In genomic region chr10:24518981-24519597, GRCh38 we compare ENCODE assay signal across 8 cellular contexts.
A peak's percentile ranks its signal among the peaks of the same experiment; 100 is the strongest.
DNase-seq lines count a peak whose midpoint lies in the region; ATAC-seq, FAIRE-seq and TF ChIP-seq lines count a peak whose summit lies in the region.

No MANE protein-coding gene starts in this region.

- TF ChIP-seq EP300 in K562 (IDR thresholded peaks at IDR 0.05; ENCODE audit: low read length) = no peak

- ATAC-seq in HG03442 (IDR thresholded peaks at IDR 0.05; ENCODE audit: unreplicated experiment) (peak; percentile 33), K562 (peak; percentile 89), GM19452 (IDR thresholded peaks at IDR 0.05; ENCODE audit: unreplicated experiment) (no peak)

- intact Hi-C loops in K562 (cut with micrococcal nuclease) = loop anchor here (2.0 to 5.0 kb wide), 2 partner anchors 38 to 1002 kb away; no protein-coding TSS in a partner anchor

- H3K27me3 ChIP-seq in K562 (ENCODE audit: control insufficient read depth in 2 of 2, insufficient read depth in 2 of 2, low read length in 2 of 2) (peaks cover 25 to 28% of the 10 kb centered on the region in 2 experiments; a peak in 4 of 5 replicates), small intestine (ENCODE audit: control insufficient read depth in 2 of 2, insufficient read depth in 2 of 2, low read length in 2 of 2) (no peaks in the 10 kb centered on the region)

- no peaks in the 10 kb centered on the region for H3K79me2 ChIP-seq in K562 (ENCODE audit: control insufficient read depth, insufficient read depth, low read length)

- no peak overlapping the region for H3K4me3 ChIP-seq in K562
- no peak overlapping the region for H3K4me3 ChIP-seq in small intestine (ENCODE audit: low read depth in 1 of 2, low read length in 2 of 2)

- TF ChIP-seq CTCF in RWPE1 (conservative IDR thresholded peaks at IDR 0.05; ENCODE audit: low read depth) (peak; percentile 75), K562 (IDR thresholded peaks at IDR 0.05 in 2 of 3, conservative IDR thresholded peaks at IDR 0.05 in 1 of 3; ENCODE audit: insufficient read depth in 2 of 3, low read depth in 1 of 3, low read length in 3 of 3) (peak; percentile 63 to 83 (median 79))

- H3K36me3 ChIP-seq in K562 (ENCODE audit: control insufficient read depth, insufficient read depth, low read length) = no peaks in the 10 kb centered on the region
- H3K36me3 ChIP-seq in small intestine (ENCODE audit: control insufficient read depth in 2 of 2, insufficient read depth in 2 of 2, low read length in 2 of 2) = peaks cover 0 to 8% of the 10 kb centered on the region in 2 donors

- TF ChIP-seq RAD21 in K562 (CRISPR knock-in tag; conservative IDR thresholded peaks at IDR 0.05 in 1 of 2, IDR thresholded peaks at IDR 0.05 in 1 of 2) = peak; percentile 51 to 76

- no peak overlapping the region for H3K4me2 ChIP-seq in K562 (ENCODE audit: insufficient read depth, low read length)

- H2AFZ ChIP-seq in K562 (ENCODE audit: low read depth, low read length) = no peak overlapping the region

- WGBS in K562 (ENCODE audit: insufficient coverage, low coverage, missing lambda C conversion rate) = under 1% methylated on average over 15 of the region's 15 CpGs
- 17 to 35% (median 29%) methylated on average over 15 of the region's 15 CpGs for WGBS in small intestine, 3 donors

- peak; percentile 86 for FAIRE-seq in K562 (lab: Jason Lieb, UNC)
- FAIRE-seq in small intestine (lab: Jason Lieb, UNC) = no peak

- TF ChIP-seq POLR2A in K562 (conservative IDR thresholded peaks at IDR 0.05) = no peak

- DNase-seq in DMS53 treated with DMSO at 0.1 percent for 48 hours (lab: John Stamatoyannopoulos, UW; ENCODE audit: unreplicated experiment) (peak; percentile 64), RWPE1 (ENCODE audit: low spot score) (peak; percentile 61), K562 (ENCODE audit: extremely low read depth in 1 of 4, low spot score in 3 of 4) (peak; percentile 56 to 77 (median 62)), hypothalamus (lab: John Stamatoyannopoulos, UW) (peak in 40 of 51 donors; percentile 5 to 73 (median 37)), small intestine (peak; percentile 54), GM19238 (ENCODE audit: insufficient read length, low spot score) (no peak)

- H3K27ac ChIP-seq in RWPE1 (no peak overlapping the region), K562 (ENCODE audit: extremely low read depth, low read depth, low read length) (no peak overlapping the region), small intestine (ENCODE audit: low read depth in 1 of 2, low read length in 1 of 2) (no peak overlapping the region)

- BruUV-seq in K562 (replicated peaks; lab: Mats Ljungman, UMichigan) = no TSS peak

- H3K4me1 ChIP-seq in K562 (replicated peaks in 1 of 2; ENCODE audit: control insufficient read depth in 2 of 2, insufficient read depth in 2 of 2, low read length in 2 of 2) = peaks cover 0 to 3% of the 10 kb centered on the region in 2 experiments; a peak in 1 of 5 replicates
- no peaks in the 10 kb centered on the region for H3K4me1 ChIP-seq in small intestine (ENCODE audit: control insufficient read depth in 2 of 2, insufficient read depth in 1 of 2, low read depth in 1 of 2, low read length in 1 of 2)

- POLR2A ChIA-PET in RWPE1 (lab: Yijun Ruan, JAX; ENCODE audit: low non-redundant PET) = no interaction called here
- POLR2A ChIA-PET in K562 (lab: Yijun Ruan, JAX) = no interaction called here

- no peak overlapping the region for H3K9ac ChIP-seq in K562 (ENCODE audit: insufficient read depth in 1 of 2, low read depth in 2 of 2, low read length in 2 of 2)

- no peaks in the 10 kb centered on the region for H3K9me1 ChIP-seq in K562 (ENCODE audit: control insufficient read depth, insufficient read depth, low read length)

- no peaks in the 10 kb centered on the region for H3K9me3 ChIP-seq in K562 (replicated peaks; ENCODE audit: control insufficient read depth, insufficient read depth, low read depth, low read length)
- no peaks in the 10 kb centered on the region for H3K9me3 ChIP-seq in small intestine (ENCODE audit: control insufficient read depth, low read depth)

- no peaks in the 10 kb centered on the region for H4K20me1 ChIP-seq in K562 (replicated peaks; ENCODE audit: control insufficient read depth, insufficient read depth, low read length)

- in situ Hi-C loops in K562 (cut with MboI) = loop anchor here (25.0 kb wide), 1 partner anchor 1357 kb away; no protein-coding TSS in a partner anchor

- CTCF ChIA-PET in RWPE1 (lab: Yijun Ruan, JAX) = interaction anchor here (0.6 to 2.0 kb wide), 10 partner anchors 9 to 1381 kb away, joined by 3 to 8 read pairs (median 3); no protein-coding TSS in a partner anchor
- CTCF ChIA-PET in K562 (lab: Yijun Ruan, JAX; ENCODE audit: low intra/inter-chr PET ratio) = interaction anchor here (0.6 kb wide), 1 partner anchor 34 kb away, joined by 3 read pairs; no protein-coding TSS in a partner anchor

TF ChIP-seq in K562, 482 proteins besides CTCF, POLR2A, EP300 and RAD21:
- TF ChIP-seq, protein P1, sequence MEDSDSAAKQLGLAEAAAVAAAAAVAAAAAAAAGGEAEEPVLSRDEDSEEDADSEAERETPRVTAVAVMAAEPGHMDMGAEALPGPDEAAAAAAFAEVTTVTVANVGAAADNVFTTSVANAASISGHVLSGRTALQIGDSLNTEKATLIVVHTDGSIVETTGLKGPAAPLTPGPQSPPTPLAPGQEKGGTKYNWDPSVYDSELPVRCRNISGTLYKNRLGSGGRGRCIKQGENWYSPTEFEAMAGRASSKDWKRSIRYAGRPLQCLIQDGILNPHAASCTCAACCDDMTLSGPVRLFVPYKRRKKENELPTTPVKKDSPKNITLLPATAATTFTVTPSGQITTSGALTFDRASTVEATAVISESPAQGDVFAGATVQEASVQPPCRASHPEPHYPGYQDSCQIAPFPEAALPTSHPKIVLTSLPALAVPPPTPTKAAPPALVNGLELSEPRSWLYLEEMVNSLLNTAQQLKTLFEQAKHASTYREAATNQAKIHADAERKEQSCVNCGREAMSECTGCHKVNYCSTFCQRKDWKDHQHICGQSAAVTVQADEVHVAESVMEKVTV (CRISPR knock-in tag; IDR thresholded peaks at IDR 0.05) = 0 out of 2 replicates have a peak, but pooled peaks have one; percentile 20
- TF ChIP-seq SMC3 (conservative IDR thresholded peaks at IDR 0.05; ENCODE audit: insufficient read depth, low read depth, low read length) (peak; percentile 51), ZMIZ1 (IDR thresholded peaks at IDR 0.05; ENCODE audit: low read depth in 2 of 2, low read length in 2 of 2) (peak in 1 of 2 experiments; percentile 25; a peak in 1 of 4 replicates), JUND (IDR thresholded peaks at IDR 0.05; ENCODE audit: borderline replicate concordance, low read depth, low read length) (0 out of 2 replicates have a peak, but pooled peaks have one; percentile 16), JUND (tag; IDR thresholded peaks at IDR 0.05; ENCODE audit: borderline replicate concordance, low read depth, low read length) (no peak), ZNF764 (CRISPR knock-in tag; IDR thresholded peaks at IDR 0.05; ENCODE audit: low read depth) (no peak), ZNF586 (CRISPR knock-in tag; conservative IDR thresholded peaks at IDR 0.05) (no peak), POLR2AphosphoS5 (IDR thresholded peaks at IDR 0.05; ENCODE audit: control insufficient read depth, insufficient read depth, low read depth, low read length) (no peak)
- TF ChIP-seq, protein P2, sequence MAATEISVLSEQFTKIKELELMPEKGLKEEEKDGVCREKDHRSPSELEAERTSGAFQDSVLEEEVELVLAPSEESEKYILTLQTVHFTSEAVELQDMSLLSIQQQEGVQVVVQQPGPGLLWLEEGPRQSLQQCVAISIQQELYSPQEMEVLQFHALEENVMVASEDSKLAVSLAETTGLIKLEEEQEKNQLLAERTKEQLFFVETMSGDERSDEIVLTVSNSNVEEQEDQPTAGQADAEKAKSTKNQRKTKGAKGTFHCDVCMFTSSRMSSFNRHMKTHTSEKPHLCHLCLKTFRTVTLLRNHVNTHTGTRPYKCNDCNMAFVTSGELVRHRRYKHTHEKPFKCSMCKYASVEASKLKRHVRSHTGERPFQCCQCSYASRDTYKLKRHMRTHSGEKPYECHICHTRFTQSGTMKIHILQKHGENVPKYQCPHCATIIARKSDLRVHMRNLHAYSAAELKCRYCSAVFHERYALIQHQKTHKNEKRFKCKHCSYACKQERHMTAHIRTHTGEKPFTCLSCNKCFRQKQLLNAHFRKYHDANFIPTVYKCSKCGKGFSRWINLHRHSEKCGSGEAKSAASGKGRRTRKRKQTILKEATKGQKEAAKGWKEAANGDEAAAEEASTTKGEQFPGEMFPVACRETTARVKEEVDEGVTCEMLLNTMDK (IDR thresholded peaks at IDR 0.05; ENCODE audit: borderline replicate concordance, insufficient read depth, low read depth, low read length, poor library complexity, severe bottlenecking) = peak; percentile 49
